16 cellular contexts compared by ENCODE assay signal in the genomic region with DNA sequence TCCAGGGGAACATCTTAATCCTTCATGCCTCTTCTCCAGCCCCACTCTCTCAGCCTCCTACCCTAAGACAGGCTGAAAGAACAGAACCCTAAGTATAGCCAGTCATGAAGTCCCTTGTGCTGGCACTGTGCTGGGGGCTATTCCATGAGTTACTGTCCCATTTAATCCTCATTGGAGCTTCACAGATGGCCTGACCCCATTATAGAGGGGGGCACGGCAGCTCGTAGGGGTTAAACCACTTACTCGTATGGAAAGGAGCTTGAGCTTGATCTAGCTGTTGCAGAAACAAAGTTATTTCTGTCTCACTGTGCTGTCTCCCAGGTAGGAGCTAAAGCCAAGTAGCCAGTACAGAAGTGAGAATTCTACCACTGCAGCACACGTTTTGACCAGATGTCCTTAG.
"Had no signal": no experiment of that assay in that cellular context is flagged by ENCODE, and none has a peak within 500 bp of the region (broad histone marks: within the 10 kb centered on the region; RNA-seq: fewer than 3 reads in every experiment).

No MANE protein-coding gene starts in this region.

- DNase-seq: activated CD4-positive, alpha-beta T cell treated with anti-CD3 and anti-CD28 coated beads for 48 hours; activated effector memory CD4-positive, alpha-beta T cell treated with Interleukin-2 at 50 U/mL for 16 hours; activated T-cell treated with anti-CD3 and anti-CD28 coated beads, Interleukin-2, amount 50 U/mL, for 1 hour; amniotic stem cell; effector CD8-positive, alpha-beta T cell; heart right ventricle; left ventricle myocardium inferior; occipital lobe; posterior cingulate gyrus; retina; stimulated activated naive CD4-positive, alpha-beta T cell treated with Interleukin-2 at 50 U/mL for 16 hours; trophoblast cell had no signal

- H3K9me3 Mint-ChIP-seq: activated naive CD4-positive, alpha-beta T cell treated with anti-CD3 and anti-CD28 coated beads, Interleukin-2, amount 50 U/mL, for 24 hours; dendritic cell treated with granulocyte-macrophage colony-stimulating factor and Interleukin-4, amounts not matched to agents 40 ng/mL and 50 ng/mL, for 4 days had no signal

- H3K27ac Mint-ChIP-seq: activated naive CD4-positive, alpha-beta T cell treated with anti-CD3 and anti-CD28 coated beads, Interleukin-2, amount 50 U/mL, for 24 hours; dendritic cell treated with granulocyte-macrophage colony-stimulating factor and Interleukin-4, amounts not matched to agents 40 ng/mL and 50 ng/mL, for 4 days had no signal

- H3K27me3 Mint-ChIP-seq: activated naive CD4-positive, alpha-beta T cell treated with anti-CD3 and anti-CD28 coated beads, Interleukin-2, amount 50 U/mL, for 24 hours; dendritic cell treated with granulocyte-macrophage colony-stimulating factor and Interleukin-4, amounts not matched to agents 40 ng/mL and 50 ng/mL, for 4 days had no signal

- H3K4me3 ChIP-seq: heart right ventricle, left ventricle myocardium inferior, suprapubic skin had no signal

- H3K9me3 ChIP-seq: heart right ventricle, left ventricle myocardium inferior, suprapubic skin had no signal

- H3K36me3 Mint-ChIP-seq: activated naive CD4-positive, alpha-beta T cell treated with anti-CD3 and anti-CD28 coated beads, Interleukin-2, amount 50 U/mL, for 24 hours had no signal

- H3K4me1 ChIP-seq: heart right ventricle, left ventricle myocardium inferior, suprapubic skin had no signal

- H3K4me3 Mint-ChIP-seq: activated naive CD4-positive, alpha-beta T cell treated with anti-CD3 and anti-CD28 coated beads, Interleukin-2, amount 50 U/mL, for 24 hours; dendritic cell treated with granulocyte-macrophage colony-stimulating factor and Interleukin-4, amounts not matched to agents 40 ng/mL and 50 ng/mL, for 4 days had no signal

- H3K27ac ChIP-seq: heart right ventricle, left ventricle myocardium inferior, suprapubic skin had no signal

- ATAC-seq: esophagus mucosa, heart right ventricle had no signal

- H3K36me3 ChIP-seq: heart right ventricle, left ventricle myocardium inferior, suprapubic skin had no signal
